In the genomic region with DNA sequence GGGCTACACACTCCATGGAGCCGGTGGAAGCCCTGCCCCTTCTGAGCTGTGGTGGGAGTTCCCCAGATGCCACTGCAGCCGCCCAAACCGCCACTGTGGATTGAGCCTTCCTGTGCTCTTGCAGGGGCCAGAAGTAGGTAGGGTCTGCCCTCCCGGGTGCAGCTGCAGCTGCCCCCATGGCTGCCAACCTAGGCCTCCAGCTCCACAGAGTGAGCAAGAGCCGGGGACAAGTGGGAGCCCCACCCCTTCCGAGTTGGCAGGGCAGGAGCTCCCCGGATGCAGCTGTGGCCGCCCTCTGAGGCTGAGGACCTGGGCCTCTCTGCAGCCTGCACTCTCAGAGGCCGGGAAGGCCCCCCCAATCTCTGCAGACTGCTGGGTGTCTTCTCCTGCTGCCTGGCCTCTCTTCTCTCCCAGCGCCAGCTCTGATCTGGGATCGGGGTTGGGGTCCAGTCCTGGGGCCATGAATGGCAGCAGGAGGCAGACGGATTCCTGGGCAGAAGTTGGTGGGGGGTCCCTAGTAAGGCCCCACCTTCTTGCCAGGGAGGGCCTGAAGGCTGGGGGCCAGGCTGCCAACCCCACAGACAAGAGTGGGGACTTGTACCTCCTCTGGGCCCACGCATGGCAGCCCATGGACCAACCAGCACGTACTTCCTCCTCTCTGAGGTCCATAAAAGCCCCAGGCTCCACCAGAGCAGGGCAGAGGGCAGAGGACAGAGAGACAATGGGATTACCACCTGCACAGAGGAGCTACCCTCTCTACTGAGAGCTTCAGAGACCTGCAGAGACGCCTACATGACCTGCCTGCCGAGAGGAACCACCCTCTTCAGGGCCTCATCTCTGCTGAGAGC, we compare ENCODE assay signal across 8 cellular contexts. TPM values are rescaled to one million over a fixed set of nuclear protein-coding genes. Genes with fewer than 3 reads are reported as not detected.
DNase-seq lines count a peak whose midpoint lies in the region; ATAC-seq and TF ChIP-seq lines count a peak whose summit lies in the region.

No MANE protein-coding gene starts in this region.

- no peaks in the 10 kb centered on the region for H3K9me3 Mint-ChIP-seq in T-cell

- ATAC-seq in GM18909 (IDR thresholded peaks at IDR 0.05; ENCODE audit: poor library complexity, unreplicated experiment) (peak; percentile 60), T-cell (replicated peaks in 1 of 4) (peak; percentile 83 to 93 (median 90))

- intact Hi-C loops in testis (cut with DNase I; ENCODE audit: low total_unique reads) (no loop called here), thyroid gland (cut with DNase I) (no loop called here)

- TF ChIP-seq CTCF in testis (IDR thresholded peaks at IDR 0.05) (no peak), thyroid gland (IDR thresholded peaks at IDR 0.05) (no peak)

- DNase-seq in T-cell (peak; percentile 36 to 69 (median 57)), testis (no peak), DMS 273 (lab: John Stamatoyannopoulos, UW; ENCODE audit: unreplicated experiment) (no peak), thyroid gland (no peak), SKM-1 (lab: John Stamatoyannopoulos, UW; ENCODE audit: unreplicated experiment) (no peak)
- DNase-seq in activated naive CD8-positive, alpha-beta T cell treated with anti-CD3 and anti-CD28 coated beads, Interleukin-2, amount 50 U/mL, for 16 hours (ENCODE audit: low read depth, low spot score) = peak; percentile 13
- peak; percentile 4 to 44 (median 31) for DNase-seq in stimulated activated CD4-positive, alpha-beta T cell treated with anti-CD3 and anti-CD28 coated beads, Interleukin-1b, Interleukin-23, amount 100 ng/mL, for 24 hours (ENCODE audit: low read depth in 4 of 4, low spot score in 1 of 4)

- 81 to 83% methylated on average over 6 to 13 of the region's 16 CpGs for WGBS in testis, 2 donors
- 78 to 87% methylated on average over 5 of the region's 16 CpGs for WGBS in thyroid gland, 2 donors

- no peaks in the 10 kb centered on the region for H3K36me3 Mint-ChIP-seq in T-cell

- H3K27ac ChIP-seq in testis (no peak overlapping the region), thyroid gland (no peak overlapping the region)

- POLR2A ChIA-PET in T-cell (lab: Charles Lee) = no interaction called here

- H3K4me1 ChIP-seq in testis (no peaks in the 10 kb centered on the region), thyroid gland (no peaks in the 10 kb centered on the region)

- H3K27me3 ChIP-seq in testis = no peaks in the 10 kb centered on the region
- H3K27me3 ChIP-seq in thyroid gland = no peaks in the 10 kb centered on the region

- H3K36me3 ChIP-seq in testis (ENCODE audit: low read depth, missing control alignments) = no peaks in the 10 kb centered on the region
- no peaks in the 10 kb centered on the region for H3K36me3 ChIP-seq in thyroid gland

- TF ChIP-seq POLR2A in testis (IDR thresholded peaks at IDR 0.05) (no peak), thyroid gland (IDR thresholded peaks at IDR 0.05) (no peak)

- H3K27ac Mint-ChIP-seq in T-cell = peak overlapping the region; percentile 90 to 95

- no peaks in the 10 kb centered on the region for H3K27me3 Mint-ChIP-seq in T-cell

- H3K4me3 Mint-ChIP-seq in T-cell = peak overlapping the region in 2 of 3 donors; percentile 21 to 70

- no peak overlapping the region for H3K4me3 ChIP-seq in testis
- H3K4me3 ChIP-seq in thyroid gland (replicated peaks in 1 of 3) = no peak overlapping the region

- H3K9me3 ChIP-seq in testis (no peaks in the 10 kb centered on the region), thyroid gland (no peaks in the 10 kb centered on the region)

- peaks cover 32 to 46% (median 33%) of the 10 kb centered on the region in 3 donors for H3K4me1 Mint-ChIP-seq in T-cell

- CTCF ChIA-PET in T-cell (lab: Charles Lee) = interaction anchor here (0.6 to 1.4 kb wide), 7 partner anchors 10 to 57 kb away, joined by 3 to 10 read pairs (median 3); no protein-coding TSS in a partner anchor

RNA-seq across cellular contexts. Expression of gene AP2S1, which starts 28.9 kb away (rescaled TPM):
- total RNA-seq in T-cell (10 to 100 TPM; 36.6 to 51.5 (median 49.1) TPM), testis (100 to 1,000 TPM; 121 to 140 TPM), thyroid gland (10 to 100 TPM; 29.8 to 98.4 (median 64.1) TPM)
- polyA plus RNA-seq in testis (ENCODE audit: insufficient read depth, low read depth, low replicate concordance) = 127 TPM

RNA-seq across cellular contexts. Expression of gene SLC1A5, which starts 33.3 kb away (rescaled TPM):
- total RNA-seq in T-cell = 10 to 100 TPM in 4 of 5 donors, 1 to 10 TPM in 1; 7.6 to 50.5 (median 47.7) TPM
- total RNA-seq in testis = 10 to 100 TPM; 58.1 to 69.9 TPM
- 91.0 TPM for polyA plus RNA-seq in testis (ENCODE audit: insufficient read depth, low read depth, low replicate concordance)
- total RNA-seq in thyroid gland = 10 to 100 TPM in 3 of 4 donors, 1 to 10 TPM in 1; 9.3 to 18.5 (median 11.8) TPM

RNA-seq across cellular contexts. Expression of gene ARHGAP35, which starts 39.1 kb away (rescaled TPM):
- total RNA-seq in T-cell (10 to 100 TPM; 28.7 to 48.1 (median 37.7) TPM), testis (100 to 1,000 TPM in 1 of 2 donors, 10 to 100 TPM in 1; 71.9 to 112 TPM), thyroid gland (10 to 100 TPM; 51.2 to 82.9 (median 67.0) TPM)
- polyA plus RNA-seq in testis (ENCODE audit: insufficient read depth, low read depth, low replicate concordance) = 155 TPM

Comparison
In these comparisons a context has a peak if more than half of its experiments do, and no peak if none do; other contexts are left out.
1. DNase-seq: peak in T-cell (34 of 34), activated naive CD8-positive, alpha-beta T cell treated with anti-CD3 and anti-CD28 coated beads, Interleukin-2, amount 50 U/mL, for 16 hours (single experiment) and stimulated activated CD4-positive, alpha-beta T cell treated with anti-CD3 and anti-CD28 coated beads, Interleukin-1b, Interleukin-23, amount 100 ng/mL, for 24 hours (4 of 4); none in testis (single experiment), DMS 273 (single experiment), thyroid gland (0 of 2) and SKM-1 (single experiment).